ENCODE assay signal across 21 cellular contexts in genomic region chr1:193799948-193800690, GRCh38.
A peak's percentile ranks its signal among the peaks of the same experiment; 100 is the strongest.
DNase-seq lines count a peak whose midpoint lies in the region; ATAC-seq, FAIRE-seq and TF ChIP-seq lines count a peak whose summit lies in the region.
"Had no signal": no experiment of that assay in that cellular context is flagged by ENCODE, and none has a peak within 500 bp of the region (broad histone marks: within the 10 kb centered on the region; RNA-seq: fewer than 3 reads in every experiment).

No MANE protein-coding gene starts in this region.

- no peaks in the 10 kb centered on the region for H3K27me3 ChIP-seq in adrenal gland
- H3K27me3 ChIP-seq: brain microvascular endothelial cell, colonic mucosa, heart left ventricle, neutrophil, spleen, transverse colon had no signal

- DNase-seq in activated naive CD4-positive, alpha-beta T cell treated with anti-CD3 and anti-CD28 coated beads for 36 hours = peak; percentile 8
- no peak for DNase-seq in activated naive CD4-positive, alpha-beta T cell (lab: John Stamatoyannopoulos, UW)
- DNase-seq in H54 (ENCODE audit: insufficient read length, low spot score) (no peak), retinal pigment epithelial cell (ENCODE audit: low read depth) (peak; percentile 47), adrenal gland (no peak), amniotic stem cell (lab: John Stamatoyannopoulos, UW) (no peak), NCI-H2107 (lab: John Stamatoyannopoulos, UW) (no peak)
- DNase-seq: activated CD8-positive, alpha-beta memory T cell treated with anti-CD3 and anti-CD28 coated beads for 24 hours; activated effector memory CD4-positive, alpha-beta T cell treated with anti-CD3 and anti-CD28 coated beads, Interleukin-2, amount 50 U/mL, for 16 hours; brain microvascular endothelial cell; colonic mucosa; immature natural killer cell; NCI-H2029; NCI-H446 treated with DMSO at 0.1 percent for 48 hours; spleen; SW 1271; transverse colon had no signal

- no peaks in the 10 kb centered on the region for H3K36me3 ChIP-seq in adrenal gland (replicated peaks in 1 of 2)
- H3K36me3 ChIP-seq: brain microvascular endothelial cell, colonic mucosa, heart left ventricle, neutrophil, spleen, transverse colon had no signal

- no peak overlapping the region for H3K27ac Mint-ChIP-seq in activated naive CD4-positive, alpha-beta T cell treated with anti-CD3 and anti-CD28 coated beads for 36 hours
- peak overlapping the region; percentile 46 for H3K27ac Mint-ChIP-seq in activated T-helper 17 cell treated with anti-CD3 and anti-CD28 coated beads, Interleukin-2, amount 50 U/mL, for 72 hours
- H3K27ac Mint-ChIP-seq: immature natural killer cell had no signal

- H3K4me3 ChIP-seq in retinal pigment epithelial cell (ENCODE audit: low read length) (no peak overlapping the region), adrenal gland (no peak overlapping the region)
- H3K4me3 ChIP-seq: colonic mucosa, heart left ventricle, K562, spleen, transverse colon had no signal

- H3K27me3 Mint-ChIP-seq in activated naive CD4-positive, alpha-beta T cell treated with anti-CD3 and anti-CD28 coated beads for 36 hours (ENCODE audit: low read depth) = no peaks in the 10 kb centered on the region
- no peaks in the 10 kb centered on the region for H3K27me3 Mint-ChIP-seq in activated T-helper 17 cell treated with anti-CD3 and anti-CD28 coated beads, Interleukin-2, amount 50 U/mL, for 72 hours

- WGBS in adrenal gland, 4 donors = 78 to 87% (median 87%) methylated on average over 6 of the region's 6 CpGs

- no peaks in the 10 kb centered on the region for H3K9me3 Mint-ChIP-seq in activated naive CD4-positive, alpha-beta T cell treated with anti-CD3 and anti-CD28 coated beads for 36 hours
- H3K9me3 Mint-ChIP-seq in activated T-helper 17 cell treated with anti-CD3 and anti-CD28 coated beads, Interleukin-2, amount 50 U/mL, for 72 hours = peaks cover 10% of the 10 kb centered on the region

- no peaks in the 10 kb centered on the region for H3K36me3 Mint-ChIP-seq in activated naive CD4-positive, alpha-beta T cell treated with anti-CD3 and anti-CD28 coated beads for 36 hours (ENCODE audit: low read depth)
- no peaks in the 10 kb centered on the region for H3K36me3 Mint-ChIP-seq in activated T-helper 17 cell treated with anti-CD3 and anti-CD28 coated beads, Interleukin-2, amount 50 U/mL, for 72 hours (ENCODE audit: low read depth)
- H3K36me3 Mint-ChIP-seq: immature natural killer cell had no signal

- H3K9me3 ChIP-seq in adrenal gland (replicated peaks in 1 of 3) = no peaks in the 10 kb centered on the region
- H3K9me3 ChIP-seq: colonic mucosa, heart left ventricle, neutrophil, spleen had no signal

- no peak for TF ChIP-seq CTCF in retinal pigment epithelial cell (conservative IDR thresholded peaks at IDR 0.05; ENCODE audit: low read depth, low read length)
- TF ChIP-seq CTCF in adrenal gland (IDR thresholded peaks at IDR 0.05) = no peak

- CTCF ChIA-PET in activated naive CD4-positive, alpha-beta T cell treated with anti-CD3 and anti-CD28 coated beads for 36 hours (lab: Charles Lee) = no interaction called here

- no peak overlapping the region for H3K4me3 Mint-ChIP-seq in activated naive CD4-positive, alpha-beta T cell treated with anti-CD3 and anti-CD28 coated beads for 36 hours
- H3K4me3 Mint-ChIP-seq in activated T-helper 17 cell treated with anti-CD3 and anti-CD28 coated beads, Interleukin-2, amount 50 U/mL, for 72 hours = peak overlapping the region; percentile 59
- H3K4me3 Mint-ChIP-seq: immature natural killer cell had no signal

- peak; percentile 87 for ATAC-seq in activated T-helper 17 cell treated with anti-CD3 and anti-CD28 coated beads, Interleukin-2, amount 50 U/mL, for 72 hours (replicated peaks)
- ATAC-seq: K562 had no signal

- peak; percentile 6 for FAIRE-seq in H54 (lab: Jason Lieb, UNC)
- FAIRE-seq: K562 had no signal

- intact Hi-C loops in activated naive CD4-positive, alpha-beta T cell treated with anti-CD3 and anti-CD28 coated beads for 36 hours (cut with micrococcal nuclease) = loop anchor here (5.0 kb wide), 2 partner anchors 383 to 497 kb away; no protein-coding TSS in a partner anchor
- intact Hi-C loops in adrenal gland (cut with DNase I) = no loop called here

- TF ChIP-seq POLR2A in H54 (IDR thresholded peaks at IDR 0.05; ENCODE audit: low read depth, low read length) = no peak
- TF ChIP-seq POLR2A in adrenal gland (IDR thresholded peaks at IDR 0.05) = no peak

- H3K4me1 Mint-ChIP-seq in activated naive CD4-positive, alpha-beta T cell treated with anti-CD3 and anti-CD28 coated beads for 36 hours (ENCODE audit: low read depth) = peaks cover 16% of the 10 kb centered on the region
- H3K4me1 Mint-ChIP-seq in activated T-helper 17 cell treated with anti-CD3 and anti-CD28 coated beads, Interleukin-2, amount 50 U/mL, for 72 hours = peaks cover 6% of the 10 kb centered on the region
- H3K4me1 Mint-ChIP-seq: immature natural killer cell had no signal

- no peak overlapping the region for H3K27ac ChIP-seq in adrenal gland
- H3K27ac ChIP-seq: brain microvascular endothelial cell, colonic mucosa, heart left ventricle, neutrophil, spleen, transverse colon had no signal

- H3K4me1 ChIP-seq in adrenal gland (replicated peaks in 1 of 2) = no peaks in the 10 kb centered on the region
- H3K4me1 ChIP-seq: colonic mucosa, spleen, transverse colon had no signal

Comparison
In these comparisons a context has a peak if more than half of its experiments do, and no peak if none do; other contexts are left out.
1. DNase-seq: peak in activated naive CD4-positive, alpha-beta T cell treated with anti-CD3 and anti-CD28 coated beads for 36 hours (single experiment) and retinal pigment epithelial cell (single experiment); none in activated naive CD4-positive, alpha-beta T cell (0 of 4), H54 (single experiment), adrenal gland (0 of 7), amniotic stem cell (single experiment) and NCI-H2107 (single experiment).